ENCODE assay signal across 28 cellular contexts in genomic region chr2:121061633-121062032, GRCh38.
"Had no signal": no experiment of that assay in that cellular context is flagged by ENCODE, and none has a peak within 500 bp of the region (broad histone marks: within the 10 kb centered on the region; RNA-seq: fewer than 3 reads in every experiment).

No MANE protein-coding gene starts in this region.

- DNase-seq: activated CD4-positive, alpha-beta T cell treated with anti-CD3 and anti-CD28 coated beads for 36 hours; activated CD4-positive, alpha-beta T cell treated with anti-CD3 and anti-CD28 coated beads, Interleukin-2, amount 10 ng/mL, durations not matched to agents 7 days and 5 days; activated CD4-positive, alpha-beta T cell treated with anti-CD3 and anti-CD28 coated beads, Interleukin-2, amount 50 U/mL, for 48 hours; activated CD8-positive, alpha-beta T cell treated with anti-CD3 and anti-CD28 coated beads, Interleukin-2, amount 10 ng/mL, durations not matched to agents 7 days and 5 days; activated gamma-delta T cell; activated naive CD4-positive, alpha-beta T cell treated with Interleukin-2 at 50 U/mL for 16 hours; activated naive CD8-positive, alpha-beta T cell treated with anti-CD3 and anti-CD28 coated beads, Interleukin-2, amount 10 ng/mL, durations not matched to agents 7 days and 5 days; activated T-cell treated with anti-CD3 and anti-CD28 coated beads, Interleukin-2, amount 50 U/mL, for 24 hours; amygdala; Karpas-422; KBM-7; NCI-H1105; NCI-H1436; NCI-H1694; NCI-H1930; NCI-H2081 treated with DMSO at 0.1 percent for 48 hours; NCI-H226; NCI-H446 treated with DMSO at 0.1 percent for 48 hours; NCI-H69; NK-92 treated with Interleukin-12 subunit alpha and Interleukin-12 subunit beta, amount 100 ng/mL, for 24 hours; PC-9; Right ventricle myocardium superior; T1000 had no signal

- H3K27ac Mint-ChIP-seq: activated CD4-positive, alpha-beta T cell treated with anti-CD3 and anti-CD28 coated beads for 36 hours; activated CD4-positive, alpha-beta T cell treated with anti-CD3 and anti-CD28 coated beads, Interleukin-2, amount 10 ng/mL, durations not matched to agents 7 days and 5 days; activated CD8-positive, alpha-beta T cell treated with anti-CD3 and anti-CD28 coated beads, Interleukin-2, amount 10 ng/mL, durations not matched to agents 7 days and 5 days; activated naive CD8-positive, alpha-beta T cell treated with anti-CD3 and anti-CD28 coated beads, Interleukin-2, amount 10 ng/mL, durations not matched to agents 7 days and 5 days; activated T-cell treated with anti-CD3 and anti-CD28 coated beads, Interleukin-2, amount 50 U/mL, for 24 hours; activated T-helper 2 cell treated with anti-CD3 and anti-CD28 coated beads, Interferon-gamma antibody, Interleukin-2, Interleukin-4, amounts not matched to agents 10 μg/mL and 5 μg/mL and 100 μg/mL, durations not matched to agents 14 hours and 24 hours and 36 hours; IgD-negative memory B cell had no signal

- H3K27me3 Mint-ChIP-seq: activated CD4-positive, alpha-beta T cell treated with anti-CD3 and anti-CD28 coated beads, Interleukin-2, amount 10 ng/mL, durations not matched to agents 7 days and 5 days; activated naive CD4-positive, alpha-beta T cell treated with anti-CD3 and anti-CD28 coated beads, Interleukin-2, amount 50 U/mL, for 24 hours had no signal

- H3K4me1 ChIP-seq: ascending aorta had no signal

- H3K4me1 Mint-ChIP-seq: activated CD4-positive, alpha-beta T cell treated with anti-CD3 and anti-CD28 coated beads for 36 hours; activated CD4-positive, alpha-beta T cell treated with anti-CD3 and anti-CD28 coated beads, Interleukin-2, amount 10 ng/mL, durations not matched to agents 7 days and 5 days; activated naive CD4-positive, alpha-beta T cell treated with anti-CD3 and anti-CD28 coated beads, Interleukin-2, amount 50 U/mL, for 24 hours; activated naive CD8-positive, alpha-beta T cell treated with anti-CD3 and anti-CD28 coated beads, Interleukin-2, amount 10 ng/mL, durations not matched to agents 7 days and 5 days; IgD-negative memory B cell had no signal

- H3K9me3 Mint-ChIP-seq: activated CD4-positive, alpha-beta T cell treated with anti-CD3 and anti-CD28 coated beads, Interleukin-2, amount 10 ng/mL, durations not matched to agents 7 days and 5 days; activated naive CD4-positive, alpha-beta T cell treated with anti-CD3 and anti-CD28 coated beads, Interleukin-2, amount 50 U/mL, for 24 hours; activated naive CD8-positive, alpha-beta T cell treated with anti-CD3 and anti-CD28 coated beads, Interleukin-2, amount 10 ng/mL, durations not matched to agents 7 days and 5 days; activated T-cell treated with anti-CD3 and anti-CD28 coated beads, Interleukin-2, amount 50 U/mL, for 24 hours; activated T-helper 2 cell treated with anti-CD3 and anti-CD28 coated beads, Interferon-gamma antibody, Interleukin-2, Interleukin-4, amounts not matched to agents 10 μg/mL and 5 μg/mL and 100 μg/mL, durations not matched to agents 14 hours and 24 hours and 36 hours; IgD-negative memory B cell had no signal

- H3K9me3 ChIP-seq: ascending aorta had no signal

- H3K36me3 Mint-ChIP-seq: activated naive CD4-positive, alpha-beta T cell treated with anti-CD3 and anti-CD28 coated beads, Interleukin-2, amount 50 U/mL, for 24 hours; activated naive CD8-positive, alpha-beta T cell treated with anti-CD3 and anti-CD28 coated beads, Interleukin-2, amount 10 ng/mL, durations not matched to agents 7 days and 5 days; IgD-negative memory B cell had no signal

- H3K4me3 Mint-ChIP-seq: activated CD4-positive, alpha-beta T cell treated with anti-CD3 and anti-CD28 coated beads for 36 hours; activated CD4-positive, alpha-beta T cell treated with anti-CD3 and anti-CD28 coated beads, Interleukin-2, amount 10 ng/mL, durations not matched to agents 7 days and 5 days; activated CD8-positive, alpha-beta T cell treated with anti-CD3 and anti-CD28 coated beads, Interleukin-2, amount 10 ng/mL, durations not matched to agents 7 days and 5 days; activated naive CD4-positive, alpha-beta T cell treated with anti-CD3 and anti-CD28 coated beads, Interleukin-2, amount 50 U/mL, for 24 hours; activated naive CD8-positive, alpha-beta T cell treated with anti-CD3 and anti-CD28 coated beads, Interleukin-2, amount 10 ng/mL, durations not matched to agents 7 days and 5 days; activated T-cell treated with anti-CD3 and anti-CD28 coated beads, Interleukin-2, amount 50 U/mL, for 24 hours; IgD-negative memory B cell had no signal

- H3K36me3 ChIP-seq: ascending aorta, cardiac muscle cell had no signal
